ENCODE assay signal across 12 cellular contexts in the genomic region with DNA sequence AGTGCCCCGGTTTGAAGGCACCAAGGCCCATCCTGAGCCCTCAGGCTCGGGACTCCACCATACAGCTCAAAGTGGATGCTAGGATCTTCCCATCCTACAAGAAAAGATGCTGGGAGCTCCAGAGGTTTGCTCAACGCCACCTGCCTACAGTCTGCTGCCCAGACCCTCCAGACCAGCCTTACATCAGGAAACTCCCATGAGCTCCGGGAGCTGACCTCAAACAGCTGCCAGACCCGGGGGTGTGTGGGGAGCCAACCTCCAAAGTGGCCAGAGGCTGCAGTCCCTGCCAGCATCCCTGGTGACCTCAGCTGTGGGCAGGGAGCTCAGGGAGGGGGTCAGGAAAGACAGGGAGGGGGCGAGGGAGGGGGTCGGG. TPM values are rescaled to one million over a fixed set of nuclear protein-coding genes. Genes with fewer than 3 reads are reported as not detected.
DNase-seq lines count a peak whose midpoint lies in the region; ATAC-seq, FAIRE-seq and TF ChIP-seq lines count a peak whose summit lies in the region.
"Had no signal": no experiment of that assay in that cellular context is flagged by ENCODE, and none has a peak within 500 bp of the region (broad histone marks: within the 10 kb centered on the region; RNA-seq: fewer than 3 reads in every experiment).

No MANE protein-coding gene starts in this region.

- H2AFZ ChIP-seq in DND-41 (ENCODE audit: low read depth, low read length) (peak overlapping the region; percentile 79; the same call in 1 of the 2 replicates), KMS-11 (ENCODE audit: low read depth) (peak overlapping the region; percentile 64; the same call in 1 of the 2 replicates), endothelial cell of umbilical vein (ENCODE audit: low read depth, low read length) (peak overlapping the region; percentile 86)

- peaks cover 8% of the 10 kb centered on the region for H3K27me3 Mint-ChIP-seq in stimulated activated naive CD8-positive, alpha-beta T cell treated with anti-CD3 and anti-CD28 coated beads, Interleukin-15, amount 100 ng/mL, for 72 hours
- H3K27me3 Mint-ChIP-seq: activated B cell treated with CpG ODN at 0.5 μM for 24 hours had no signal

- H3K4me2 ChIP-seq in DND-41 (ENCODE audit: insufficient read depth, low read length) (peak overlapping the region; percentile 87; the same call in 1 of the 2 replicates), KMS-11 (no peak overlapping the region), endothelial cell of umbilical vein (ENCODE audit: insufficient read depth, low read length) (no peak overlapping the region)

- no peak for TF ChIP-seq POLR2A in endothelial cell of umbilical vein (IDR thresholded peaks at IDR 0.05; ENCODE audit: low read depth, low read length)

- peak overlapping the region in 1 of 2 donors; percentile 22 for H3K4me3 Mint-ChIP-seq in stimulated activated naive CD8-positive, alpha-beta T cell treated with anti-CD3 and anti-CD28 coated beads, Interleukin-15, amount 100 ng/mL, for 72 hours

- no peaks in the 10 kb centered on the region for H4K20me1 ChIP-seq in DND-41 (ENCODE audit: insufficient read depth, low read length)
- no peaks in the 10 kb centered on the region for H4K20me1 ChIP-seq in KMS-11 (ENCODE audit: insufficient read depth)
- no peaks in the 10 kb centered on the region for H4K20me1 ChIP-seq in endothelial cell of umbilical vein (replicated peaks; ENCODE audit: control insufficient read depth, extremely low read depth, insufficient read depth, low read length)

- ATAC-seq in DND-41 (ENCODE audit: insufficient read depth, low read depth), result no peak
- ATAC-seq in stimulated activated naive CD8-positive, alpha-beta T cell treated with anti-CD3 and anti-CD28 coated beads, Interleukin-15, amount 100 ng/mL, for 72 hours, result no peak
- no peak for ATAC-seq in GM21447 (IDR thresholded peaks at IDR 0.05; ENCODE audit: unreplicated experiment)

- no peak for FAIRE-seq in endothelial cell of umbilical vein (lab: Jason Lieb, UNC)
- FAIRE-seq: colon had no signal

- peaks cover 10% of the 10 kb centered on the region for H3K27me3 ChIP-seq in DND-41 (ENCODE audit: insufficient read depth, low read length, poor library complexity)
- no peaks in the 10 kb centered on the region for H3K27me3 ChIP-seq in KMS-11 (ENCODE audit: insufficient read depth, low read depth)
- no peaks in the 10 kb centered on the region for H3K27me3 ChIP-seq in endothelial cell of umbilical vein (ENCODE audit: control insufficient read depth in 2 of 2, insufficient read depth in 2 of 2, low read length in 2 of 2)
- no peaks in the 10 kb centered on the region for H3K27me3 ChIP-seq in rectal smooth muscle tissue (ENCODE audit: control insufficient read depth, insufficient read depth, low read length)

- no peaks in the 10 kb centered on the region for H3K9me3 ChIP-seq in DND-41 (ENCODE audit: insufficient read depth, low read length, severe bottlenecking)
- no peaks in the 10 kb centered on the region for H3K9me3 ChIP-seq in endothelial cell of umbilical vein (replicated peaks; ENCODE audit: control insufficient read depth, insufficient read depth, low read length)

- H3K36me3 ChIP-seq in DND-41 (ENCODE audit: insufficient read depth, low read length) (no peaks in the 10 kb centered on the region), KMS-11 (ENCODE audit: insufficient read depth) (no peaks in the 10 kb centered on the region), endothelial cell of umbilical vein (ENCODE audit: control insufficient read depth in 2 of 2, extremely low read depth in 1 of 2, insufficient read depth in 2 of 2, low read length in 2 of 2) (no peaks in the 10 kb centered on the region), rectal smooth muscle tissue (ENCODE audit: control insufficient read depth, insufficient read depth, low read length) (no peaks in the 10 kb centered on the region)

- BruUV-seq in endothelial cell of umbilical vein (replicated peaks; lab: Mats Ljungman, UMichigan), result no TSS peak

- intact Hi-C loops in endothelial cell of umbilical vein (cut with micrococcal nuclease), result no loop called here

- POLR2A ChIA-PET in endothelial cell of umbilical vein (lab: Charles Lee), result interaction anchor here (0.7 kb wide), 1 partner anchor 1876 kb away, joined by 7 read pairs; no protein-coding TSS in a partner anchor

- H3K4me1 Mint-ChIP-seq in stimulated activated naive CD8-positive, alpha-beta T cell treated with anti-CD3 and anti-CD28 coated beads, Interleukin-15, amount 100 ng/mL, for 72 hours, result peaks cover 11% of the 10 kb centered on the region

- H3K4me3 ChIP-seq in DND-41 (ENCODE audit: low read depth in 1 of 2, low read length in 2 of 2) (no peak overlapping the region), KMS-11 (IDR thresholded peaks at IDR 0.05; ENCODE audit: insufficient read depth, low read depth, low read length) (no peak overlapping the region), endothelial cell of umbilical vein (replicated peaks in 1 of 3; ENCODE audit: insufficient read depth in 1 of 3, low read depth in 1 of 3, low read length in 3 of 3) (no peak overlapping the region), rectal smooth muscle tissue (ENCODE audit: low read length) (peak overlapping the region; percentile 59)

- H3K9ac ChIP-seq in DND-41 (ENCODE audit: low read depth, low read length) (peak overlapping the region; percentile 44; the same call in 1 of the 2 replicates), KMS-11 (no peak overlapping the region), endothelial cell of umbilical vein (replicated peaks; ENCODE audit: extremely low read depth, insufficient read depth, low read length) (no peak overlapping the region), rectal smooth muscle tissue (ENCODE audit: low read length) (no peak overlapping the region)

- no peak overlapping the region for H3K27ac ChIP-seq in DND-41 (ENCODE audit: low read length)
- no peak overlapping the region for H3K27ac ChIP-seq in KMS-11
- no peak overlapping the region for H3K27ac ChIP-seq in endothelial cell of umbilical vein (ENCODE audit: insufficient read depth, low read depth, low read length)
- no peak overlapping the region for H3K27ac ChIP-seq in rectal smooth muscle tissue (ENCODE audit: low read depth, low read length)

- H3K4me1 ChIP-seq in DND-41 (ENCODE audit: insufficient read depth, low read length), result peaks cover 16% of the 10 kb centered on the region
- H3K4me1 ChIP-seq in KMS-11 (ENCODE audit: low read depth, poor library complexity, severe bottlenecking), result no peaks in the 10 kb centered on the region
- H3K4me1 ChIP-seq in endothelial cell of umbilical vein (ENCODE audit: control insufficient read depth, extremely low read depth, insufficient read depth, low read length), result no peaks in the 10 kb centered on the region
- peaks cover 2% of the 10 kb centered on the region for H3K4me1 ChIP-seq in rectal smooth muscle tissue (ENCODE audit: control insufficient read depth, insufficient read depth, low read length)

- H3K27ac Mint-ChIP-seq in stimulated activated naive CD8-positive, alpha-beta T cell treated with anti-CD3 and anti-CD28 coated beads, Interleukin-15, amount 100 ng/mL, for 72 hours, result no peak overlapping the region
- H3K27ac Mint-ChIP-seq: activated B cell treated with CpG ODN at 0.5 μM for 24 hours had no signal

- H3K9me3 Mint-ChIP-seq in stimulated activated naive CD8-positive, alpha-beta T cell treated with anti-CD3 and anti-CD28 coated beads, Interleukin-15, amount 100 ng/mL, for 72 hours, result no peaks in the 10 kb centered on the region
- H3K9me3 Mint-ChIP-seq: activated B cell treated with CpG ODN at 0.5 μM for 24 hours had no signal

- dilution Hi-C loops in endothelial cell of umbilical vein (cut with MboI; ENCODE audit: extremely low pct_ligation_motif_present, low sequenced_read_pairs), result no loop called here

- H3K79me2 ChIP-seq in DND-41 (ENCODE audit: insufficient read depth, low read length), result no peaks in the 10 kb centered on the region
- H3K79me2 ChIP-seq in KMS-11 (ENCODE audit: insufficient read depth, low read depth), result no peaks in the 10 kb centered on the region
- no peaks in the 10 kb centered on the region for H3K79me2 ChIP-seq in endothelial cell of umbilical vein (ENCODE audit: control insufficient read depth, insufficient read depth, low read length)

- CTCF ChIA-PET in endothelial cell of umbilical vein (lab: Charles Lee), result interaction anchor here (0.5 to 2.6 kb wide), 54 partner anchors 8 to 1983 kb away, joined by 3 to 68 read pairs (median 4); no protein-coding TSS in a partner anchor

- DNase-seq in DND-41 (no peak), endothelial cell of umbilical vein (ENCODE audit: low read depth, low spot score) (no peak), globus pallidus (ENCODE audit: low spot score) (no peak)
- DNase-seq in stimulated activated naive CD8-positive, alpha-beta T cell treated with anti-CD3 and anti-CD28 coated beads, Interleukin-15, amount 100 ng/mL, for 72 hours, result no peak
- DNase-seq: activated B cell treated with CpG ODN at 0.5 μM for 24 hours, Karpas-422, NCI-H774 had no signal

- TF ChIP-seq CTCF in DND-41 (IDR thresholded peaks at IDR 0.05; ENCODE audit: borderline replicate concordance, extremely low read depth, low read length, poor library complexity, severe bottlenecking) (no peak), KMS-11 (conservative IDR thresholded peaks at IDR 0.05; ENCODE audit: low read depth, low read length) (no peak), endothelial cell of umbilical vein (IDR thresholded peaks at IDR 0.05; ENCODE audit: extremely low read depth in 1 of 2, insufficient read depth in 1 of 2, low read depth in 1 of 2, low read length in 2 of 2) (no peak)

- no peaks in the 10 kb centered on the region for H3K9me1 ChIP-seq in endothelial cell of umbilical vein (replicated peaks; ENCODE audit: control insufficient read depth, extremely low read depth, insufficient read depth, low read length)

TF ChIP-seq in endothelial cell of umbilical vein, 7 proteins besides CTCF, POLR2A, EP300 and RAD21 (continues in another document):
- TF ChIP-seq FOS (IDR thresholded peaks at IDR 0.05; ENCODE audit: borderline replicate concordance, insufficient read depth, low read length), result no peak
- TF ChIP-seq, protein P1, sequence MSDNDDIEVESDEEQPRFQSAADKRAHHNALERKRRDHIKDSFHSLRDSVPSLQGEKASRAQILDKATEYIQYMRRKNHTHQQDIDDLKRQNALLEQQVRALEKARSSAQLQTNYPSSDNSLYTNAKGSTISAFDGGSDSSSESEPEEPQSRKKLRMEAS (IDR thresholded peaks at IDR 0.05; ENCODE audit: insufficient read depth, insufficient read length), result no peak
- TF ChIP-seq MYC (IDR thresholded peaks at IDR 0.05; ENCODE audit: low read depth, low read length), result no peak
- TF ChIP-seq EZH2 (IDR thresholded peaks at IDR 0.05; ENCODE audit: borderline replicate concordance, low read depth, low read length, severe bottlenecking), result no peak

RNA-seq across cellular contexts. Expression of a gene that starts 43.8 kb away (rescaled TPM):
- total RNA-seq in endothelial cell of umbilical vein, result not detected in 2 replicates
- polyA plus RNA-seq in endothelial cell of umbilical vein, result not detected in 2 replicates
- not detected in 2 replicates for polyA plus RNA-seq in endothelial cell of umbilical vein (2011; cell fraction: cytosol; rRNA removed)
- polyA plus RNA-seq in endothelial cell of umbilical vein (2011; cell fraction: nucleus; rRNA removed), result not detected in 2 replicates
- not detected in 2 replicates for polyA plus RNA-seq in endothelial cell of umbilical vein (2012)
- polyA minus RNA-seq in endothelial cell of umbilical vein, result not detected in 2 replicates
- not detected for polyA minus RNA-seq in endothelial cell of umbilical vein (2011; cell fraction: cytosol; rRNA and poly(A)+ RNA removed)
- not detected in 2 replicates for polyA minus RNA-seq in endothelial cell of umbilical vein (2011; cell fraction: nucleus; rRNA and poly(A)+ RNA removed)
- total RNA-seq: activated B cell treated with CpG ODN at 0.5 μM for 24 hours, SK-MEL-5 had no signal
